ENCODE assay signal across 8 cellular contexts in the genomic region with DNA sequence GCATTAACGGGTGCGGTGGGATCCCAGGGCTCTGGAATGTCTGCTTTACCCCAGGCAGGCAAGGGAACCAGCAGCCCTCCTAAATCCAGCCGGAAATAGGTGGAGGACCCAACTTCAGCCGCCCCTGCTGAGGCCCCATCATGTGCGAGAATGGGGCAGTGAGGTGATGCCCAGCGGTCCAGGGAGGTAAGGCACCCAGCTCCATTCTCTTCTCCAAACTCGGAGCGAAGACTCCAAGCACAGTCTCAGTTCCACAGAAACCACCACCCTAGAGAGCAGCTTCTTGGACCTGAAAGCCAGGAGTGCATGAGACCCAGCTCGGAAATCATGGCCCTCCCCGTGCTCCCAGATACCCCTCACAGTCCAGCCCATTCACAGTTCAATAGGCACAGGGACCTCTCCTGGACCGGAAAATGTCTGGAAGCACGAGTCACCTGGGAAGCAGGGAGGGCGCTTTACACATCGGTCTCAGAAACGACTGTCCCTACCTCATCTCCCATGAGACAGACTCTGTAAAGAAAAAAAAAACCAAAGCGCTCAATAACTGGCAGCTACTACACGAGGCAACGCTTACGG. TPM values are rescaled to one million over a fixed set of nuclear protein-coding genes. Genes with fewer than 3 reads are reported as not detected.
DNase-seq lines count a peak whose midpoint lies in the region; ATAC-seq, FAIRE-seq and TF ChIP-seq lines count a peak whose summit lies in the region.

No MANE protein-coding gene starts in this region.

- peaks cover 47% of the 10 kb centered on the region for H3K27me3 Mint-ChIP-seq in CD4-positive, alpha-beta T cell

- peak overlapping the region; percentile 31 for H2AFZ ChIP-seq in neural cell (ENCODE audit: low read depth, low read length)

- no peak for ATAC-seq in CD4-positive, alpha-beta T cell (ENCODE audit: poor library complexity)
- no peak for ATAC-seq in HG02938 (IDR thresholded peaks at IDR 0.05; ENCODE audit: unreplicated experiment)

- H3K27me3 ChIP-seq in CD4-positive, alpha-beta T cell (ENCODE audit: control insufficient read depth, insufficient read depth, low read length) = peaks cover 51% of the 10 kb centered on the region
- peaks cover 4% of the 10 kb centered on the region for H3K27me3 ChIP-seq in HUES64 (ENCODE audit: insufficient read depth, low read length)
- no peaks in the 10 kb centered on the region for H3K27me3 ChIP-seq in colonic mucosa
- peaks cover 3% of the 10 kb centered on the region for H3K27me3 ChIP-seq in neural cell (ENCODE audit: insufficient read depth, low read depth, low read length)

- CTCF ChIA-PET in CD4-positive, alpha-beta T cell (lab: Charles Lee) = no interaction called here

- no peak for TF ChIP-seq EP300 in neural cell (conservative IDR thresholded peaks at IDR 0.05; ENCODE audit: poor library complexity, severe bottlenecking)

- peaks cover 15% of the 10 kb centered on the region for H3K4me1 ChIP-seq in HUES64 (ENCODE audit: insufficient read depth, low read length)
- H3K4me1 ChIP-seq in colonic mucosa = peaks cover 4% of the 10 kb centered on the region

- WGBS in HUES64 = 44% methylated on average over 19 of the region's 19 CpGs

- POLR2A ChIA-PET in CD4-positive, alpha-beta T cell (lab: Charles Lee) = no interaction called here

- no peak for FAIRE-seq in D721Med (lab: Jason Lieb, UNC)

- peak overlapping the region; percentile 71 for H3K4me3 ChIP-seq in HUES64 (ENCODE audit: low read length)
- peak overlapping the region; percentile 80 for H3K4me3 ChIP-seq in colonic mucosa
- H3K4me3 ChIP-seq in neural cell (ENCODE audit: low read length) = peak overlapping the region; percentile 80

- no peaks in the 10 kb centered on the region for H3K9me3 ChIP-seq in CD4-positive, alpha-beta T cell (ENCODE audit: control insufficient read depth, low read length)
- H3K9me3 ChIP-seq in HUES64 (ENCODE audit: insufficient read depth, low read depth, low read length) (no peaks in the 10 kb centered on the region), colonic mucosa (no peaks in the 10 kb centered on the region), neural cell (ENCODE audit: low read length) (peaks cover 2% of the 10 kb centered on the region)

- no peak overlapping the region for H3K27ac ChIP-seq in CD4-positive, alpha-beta T cell (ENCODE audit: low read depth, low read length)
- H3K27ac ChIP-seq in HUES64 (ENCODE audit: low read depth, low read length) = no peak overlapping the region
- peak overlapping the region; percentile 93 for H3K27ac ChIP-seq in colonic mucosa
- no peak overlapping the region for H3K27ac ChIP-seq in neural cell (ENCODE audit: low read length)

- no peak for TF ChIP-seq RAD21 in neural cell (conservative IDR thresholded peaks at IDR 0.05)

- no peaks in the 10 kb centered on the region for H3K36me3 Mint-ChIP-seq in CD4-positive, alpha-beta T cell (ENCODE audit: low read depth)

- H3F3A ChIP-seq in neural cell (ENCODE audit: insufficient read depth, low read length, poor library complexity, severe bottlenecking) = no peaks in the 10 kb centered on the region

- no peaks in the 10 kb centered on the region for H4K20me1 ChIP-seq in neural cell (ENCODE audit: insufficient read depth)

- no peaks in the 10 kb centered on the region for H3K79me2 ChIP-seq in neural cell (replicated peaks; ENCODE audit: insufficient read depth, low read length)

- no peaks in the 10 kb centered on the region for H3K4me1 Mint-ChIP-seq in CD4-positive, alpha-beta T cell (ENCODE audit: low read depth)

- no peaks in the 10 kb centered on the region for H3K9me2 ChIP-seq in neural cell (ENCODE audit: insufficient read depth, low read length)

- H3K36me3 ChIP-seq in HUES64 (ENCODE audit: insufficient read depth, low read length) (no peaks in the 10 kb centered on the region; the same call in 1 of the 2 replicates), colonic mucosa (no peaks in the 10 kb centered on the region), neural cell (ENCODE audit: insufficient read depth, low read length) (no peaks in the 10 kb centered on the region)

- no peak overlapping the region for H3K4me2 ChIP-seq in neural cell (ENCODE audit: low read length)

- intact Hi-C loops in CD4-positive, alpha-beta T cell (cut with DNase I, micrococcal nuclease) = no loop called here
- intact Hi-C loops in colonic mucosa (cut with DNase I) = loop anchor here (10.0 kb wide), 2 partner anchors 88 to 118 kb away; no protein-coding TSS in a partner anchor

- H3K9me3 Mint-ChIP-seq in CD4-positive, alpha-beta T cell = no peaks in the 10 kb centered on the region

- TF ChIP-seq CTCF in CD4-positive, alpha-beta T cell (IDR thresholded peaks at IDR 0.05) = no peak
- TF ChIP-seq CTCF in colonic mucosa (IDR thresholded peaks at IDR 0.05) (no peak), neural cell (IDR thresholded peaks at IDR 0.05; ENCODE audit: poor library complexity, severe bottlenecking) (no peak), D721Med (IDR thresholded peaks at IDR 0.05; ENCODE audit: insufficient read depth, missing control alignments) (no peak)

- peak overlapping the region; percentile 80; the same call in 1 of the 2 replicates for H3K9ac ChIP-seq in HUES64 (ENCODE audit: low read depth, low read length)
- H3K9ac ChIP-seq in colonic mucosa (ENCODE audit: low read depth in 2 of 2, low read length in 2 of 2) = peak overlapping the region; percentile 47 to 90
- H3K9ac ChIP-seq in neural cell (ENCODE audit: low read length) = peak overlapping the region; percentile 69

- no peak overlapping the region for H3K27ac Mint-ChIP-seq in CD4-positive, alpha-beta T cell

- DNase-seq in CD4-positive, alpha-beta T cell = no peak
- DNase-seq in colonic mucosa = no peak
- DNase-seq in amniotic stem cell (lab: John Stamatoyannopoulos, UW) = no peak
- no peak for DNase-seq in NCI-H1436 treated with DMSO at 0.1 percent for 48 hours (lab: John Stamatoyannopoulos, UW)
- DNase-seq in D721Med (ENCODE audit: insufficient read length, low spot score) = no peak

- peak overlapping the region; percentile 56 for H3K4me3 Mint-ChIP-seq in CD4-positive, alpha-beta T cell

TF ChIP-seq in neural cell, 6 proteins besides CTCF, POLR2A, EP300 and RAD21:
- TF ChIP-seq MXI1 (conservative IDR thresholded peaks at IDR 0.05; ENCODE audit: poor library complexity, severe bottlenecking) = no peak
- TF ChIP-seq EZH2 (IDR thresholded peaks at IDR 0.05; ENCODE audit: borderline replicate concordance, insufficient read depth, low read length, poor library complexity, severe bottlenecking) = no peak
- no peak for TF ChIP-seq SMC3 (conservative IDR thresholded peaks at IDR 0.05; ENCODE audit: poor library complexity)
- TF ChIP-seq, protein P1, sequence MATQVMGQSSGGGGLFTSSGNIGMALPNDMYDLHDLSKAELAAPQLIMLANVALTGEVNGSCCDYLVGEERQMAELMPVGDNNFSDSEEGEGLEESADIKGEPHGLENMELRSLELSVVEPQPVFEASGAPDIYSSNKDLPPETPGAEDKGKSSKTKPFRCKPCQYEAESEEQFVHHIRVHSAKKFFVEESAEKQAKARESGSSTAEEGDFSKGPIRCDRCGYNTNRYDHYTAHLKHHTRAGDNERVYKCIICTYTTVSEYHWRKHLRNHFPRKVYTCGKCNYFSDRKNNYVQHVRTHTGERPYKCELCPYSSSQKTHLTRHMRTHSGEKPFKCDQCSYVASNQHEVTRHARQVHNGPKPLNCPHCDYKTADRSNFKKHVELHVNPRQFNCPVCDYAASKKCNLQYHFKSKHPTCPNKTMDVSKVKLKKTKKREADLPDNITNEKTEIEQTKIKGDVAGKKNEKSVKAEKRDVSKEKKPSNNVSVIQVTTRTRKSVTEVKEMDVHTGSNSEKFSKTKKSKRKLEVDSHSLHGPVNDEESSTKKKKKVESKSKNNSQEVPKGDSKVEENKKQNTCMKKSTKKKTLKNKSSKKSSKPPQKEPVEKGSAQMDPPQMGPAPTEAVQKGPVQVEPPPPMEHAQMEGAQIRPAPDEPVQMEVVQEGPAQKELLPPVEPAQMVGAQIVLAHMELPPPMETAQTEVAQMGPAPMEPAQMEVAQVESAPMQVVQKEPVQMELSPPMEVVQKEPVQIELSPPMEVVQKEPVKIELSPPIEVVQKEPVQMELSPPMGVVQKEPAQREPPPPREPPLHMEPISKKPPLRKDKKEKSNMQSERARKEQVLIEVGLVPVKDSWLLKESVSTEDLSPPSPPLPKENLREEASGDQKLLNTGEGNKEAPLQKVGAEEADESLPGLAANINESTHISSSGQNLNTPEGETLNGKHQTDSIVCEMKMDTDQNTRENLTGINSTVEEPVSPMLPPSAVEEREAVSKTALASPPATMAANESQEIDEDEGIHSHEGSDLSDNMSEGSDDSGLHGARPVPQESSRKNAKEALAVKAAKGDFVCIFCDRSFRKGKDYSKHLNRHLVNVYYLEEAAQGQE (IDR thresholded peaks at IDR 0.05; ENCODE audit: borderline replicate concordance) = no peak
- TF ChIP-seq POLR2AphosphoS5 (IDR thresholded peaks at IDR 0.05) = no peak
- no peak for TF ChIP-seq TAF1 (IDR thresholded peaks at IDR 0.05; ENCODE audit: low read depth)

RNA-seq across cellular contexts. Expression of a gene that starts 2.1 kb away (rescaled TPM):
- not detected for total RNA-seq in CD4-positive, alpha-beta T cell
- polyA plus RNA-seq in HUES64 (2013, experiment 1 of 2) = 39.0 TPM
- polyA plus RNA-seq in HUES64 (2013, experiment 2 of 2) = 42.8 TPM
- total RNA-seq in colonic mucosa = 100 to 1,000 TPM; 156 to 213 TPM
- 14.9 and 16.6 TPM in 2 replicates for polyA plus RNA-seq in neural cell
- 12.2 and 13.2 TPM in 2 replicates for polyA minus RNA-seq in neural cell

Comparison
In these comparisons a context has a peak if more than half of its experiments do, and no peak if none do; other contexts are left out.
1. RNA of a gene that starts 2.1 kb away (total RNA-seq): 156 to 213 TPM in colonic mucosa; not detected in CD4-positive, alpha-beta T cell; every median in the first group is over 100 times any median in the second.
2. Peak in every context shown above with its lines, with median percentiles within 50 percentile points of each other: H3K4me3 ChIP-seq and H3K9ac ChIP-seq.